34 cellular contexts compared by ENCODE assay signal in genomic region chr2:184186436-184186835, GRCh38.
"Had no signal": no experiment of that assay in that cellular context is flagged by ENCODE, and none has a peak within 500 bp of the region (broad histone marks: within the 10 kb centered on the region; RNA-seq: fewer than 3 reads in every experiment).

No MANE protein-coding gene starts in this region.

- H3K36me3 ChIP-seq: MG63 had no signal

- H3K9me3 ChIP-seq: MG63 had no signal

- H3K4me3 ChIP-seq: MG63 had no signal

- DNase-seq: Karpas-422, Kasumi-1, MG63, MM.1S, MV-4-11, NCI-H1048, NCI-H1092, NCI-H1092 treated with DMSO at 0.1 percent for 48 hours, NCI-H1105, NCI-H1105 treated with DMSO at 0.1 percent for 48 hours, NCI-H1417, NCI-H1417 treated with DMSO at 0.1 percent for 48 hours, NCI-H1436, NCI-H1436 treated with DMSO at 0.1 percent for 48 hours, NCI-H146, NCI-H1694, NCI-H1694 treated with DMSO at 0.1 percent for 48 hours, NCI-H187, NCI-H187 treated with DMSO at 0.1 percent for 48 hours, NCI-H1930, NCI-H2029, NCI-H2029 treated with DMSO at 0.1 percent for 48 hours, NCI-H2081, NCI-H2081 treated with DMSO at 0.1 percent for 48 hours, NCI-H2107, NCI-H2171, NCI-H2171 treated with DMSO at 0.1 percent for 48 hours, NCI-H2227 treated with DMSO at 0.1 percent for 48 hours, NCI-H226, NCI-H345, NCI-H446, NCI-H446 treated with DMSO at 0.1 percent for 48 hours, NCI-H510A, NCI-H510A treated with DMSO at 0.1 percent for 48 hours had no signal

- H3K27me3 ChIP-seq: MG63 had no signal
